ENCODE assay signal across 14 cellular contexts in the genomic region with DNA sequence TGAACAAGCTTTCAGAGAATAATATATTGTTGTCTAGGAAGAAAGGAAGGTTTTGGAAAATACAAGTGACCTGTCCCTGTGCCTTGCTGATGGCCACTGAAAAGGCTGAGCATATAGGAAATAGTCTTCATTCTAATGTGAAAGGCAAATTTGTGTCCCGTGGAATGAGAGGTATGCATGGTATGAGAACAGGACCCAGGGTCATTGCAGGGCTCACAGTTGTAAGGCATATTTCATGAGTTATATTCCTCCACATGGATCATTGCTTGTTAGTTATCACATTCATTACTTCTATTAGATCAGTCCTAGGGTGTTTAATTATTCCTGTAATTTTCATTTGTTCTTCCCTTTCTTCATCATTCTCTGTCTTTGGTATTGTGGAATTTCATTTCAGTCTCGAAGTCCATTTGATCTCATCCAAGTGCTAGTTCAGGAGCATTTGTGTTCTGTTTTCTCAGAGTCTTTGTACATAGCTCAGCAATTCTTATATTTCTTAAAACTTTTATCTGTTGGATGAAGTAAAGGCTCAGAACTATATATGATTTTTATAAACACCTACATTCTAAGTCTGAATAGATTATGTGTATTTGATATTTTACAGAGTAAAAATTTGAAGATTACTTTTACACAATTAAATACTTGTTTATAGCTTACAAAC. TPM values are rescaled to one million over a fixed set of nuclear protein-coding genes. Genes with fewer than 3 reads are reported as not detected.
DNase-seq lines count a peak whose midpoint lies in the region; ATAC-seq, FAIRE-seq and TF ChIP-seq lines count a peak whose summit lies in the region.
"Had no signal": no experiment of that assay in that cellular context is flagged by ENCODE, and none has a peak within 500 bp of the region (broad histone marks: within the 10 kb centered on the region; RNA-seq: fewer than 3 reads in every experiment).

No MANE protein-coding gene starts in this region.

- H3K4me3 ChIP-seq in AG04449 (ENCODE audit: low read depth, low read length) (no peak overlapping the region), body of pancreas (no peak overlapping the region), smooth muscle cell (no peak overlapping the region)
- H3K4me3 ChIP-seq: esophagus muscularis mucosa had no signal

- no peaks in the 10 kb centered on the region for H3K79me2 ChIP-seq in smooth muscle cell (ENCODE audit: low read depth)

- TF ChIP-seq CTCF in AG04449 (IDR thresholded peaks at IDR 0.05; ENCODE audit: insufficient read depth, low read length, missing control alignments), result no peak
- no peak for TF ChIP-seq CTCF in body of pancreas (IDR thresholded peaks at IDR 0.05)
- no peak for TF ChIP-seq CTCF in smooth muscle cell (IDR thresholded peaks at IDR 0.05; ENCODE audit: borderline replicate concordance, insufficient read depth, poor library complexity, severe bottlenecking)

- H3K27me3 ChIP-seq in body of pancreas (no peaks in the 10 kb centered on the region), smooth muscle cell (ENCODE audit: low read depth) (no peaks in the 10 kb centered on the region)
- H3K27me3 ChIP-seq: esophagus muscularis mucosa had no signal

- peak; percentile 19 for DNase-seq in AG04449 (ENCODE audit: low read depth, low spot score)
- DNase-seq in HTR-8/SVneo (ENCODE audit: insufficient read length, low spot score), result peak; percentile 75
- DNase-seq in body of pancreas, result peak in 1 of 4 donors; percentile 5
- peak; percentile 15 for DNase-seq in kidney glomerular epithelial cell (lab: John Stamatoyannopoulos, UW)
- no peak for DNase-seq in smooth muscle cell (lab: John Stamatoyannopoulos, UW; ENCODE audit: unreplicated experiment)
- DNase-seq: activated B cell treated with CpG ODN at 0.5 μM for 24 hours; CD4-positive, alpha-beta T cell; NCI-H1048; OCI-M1 had no signal

- H3F3A ChIP-seq in smooth muscle cell (ENCODE audit: low read depth), result no peaks in the 10 kb centered on the region

- intact Hi-C loops in body of pancreas (cut with DNase I), result no loop called here

- H3K27ac ChIP-seq in body of pancreas (peak overlapping the region in 1 of 4 donors; percentile 23), smooth muscle cell (ENCODE audit: low read depth) (no peak overlapping the region)
- H3K27ac ChIP-seq: esophagus muscularis mucosa had no signal

- H3K36me3 ChIP-seq in body of pancreas (replicated peaks in 1 of 2; ENCODE audit: insufficient read depth in 1 of 2, low read depth in 2 of 2) (no peaks in the 10 kb centered on the region), smooth muscle cell (ENCODE audit: low read depth) (no peaks in the 10 kb centered on the region)
- H3K36me3 ChIP-seq: esophagus muscularis mucosa had no signal

- ATAC-seq in body of pancreas (peak; percentile 63), HG03457 (IDR thresholded peaks at IDR 0.05; ENCODE audit: unreplicated experiment) (no peak), HG03520 (IDR thresholded peaks at IDR 0.05; ENCODE audit: unreplicated experiment) (no peak), GM19023 (IDR thresholded peaks at IDR 0.05; ENCODE audit: unreplicated experiment) (no peak)

- H3K4me2 ChIP-seq in smooth muscle cell, result no peak overlapping the region

- TF ChIP-seq POLR2A in body of pancreas (IDR thresholded peaks at IDR 0.05), result no peak

- no peaks in the 10 kb centered on the region for H4K20me1 ChIP-seq in smooth muscle cell (ENCODE audit: low read depth)

- peak; percentile 81 for FAIRE-seq in HTR-8/SVneo (lab: Jason Lieb, UNC)
- FAIRE-seq: GM12892 had no signal

- POLR2A ChIA-PET in AG04449 (lab: Yijun Ruan, JAX), result no interaction called here

- CTCF ChIA-PET in AG04449 (lab: Yijun Ruan, JAX), result no interaction called here

- H3K9me3 ChIP-seq in body of pancreas (no peaks in the 10 kb centered on the region), smooth muscle cell (replicated peaks; ENCODE audit: low read depth) (no peaks in the 10 kb centered on the region)
- H3K9me3 ChIP-seq: esophagus muscularis mucosa had no signal

- H2AFZ ChIP-seq in smooth muscle cell (ENCODE audit: low read depth), result no peak overlapping the region

- WGBS in body of pancreas, 2 donors, result 52 to 63% methylated on average over 2 of the region's 2 CpGs
- 50% methylated on average over 2 of the region's 2 CpGs for WGBS in smooth muscle cell (ENCODE audit: low lambda C conversion rate)

- H3K4me1 ChIP-seq in body of pancreas, result peaks cover 12% of the 10 kb centered on the region
- no peaks in the 10 kb centered on the region for H3K4me1 ChIP-seq in smooth muscle cell (ENCODE audit: low read depth)

- no peak overlapping the region for H3K9ac ChIP-seq in smooth muscle cell (ENCODE audit: low read depth)

RNA-seq across cellular contexts. Expression of a gene that starts 39.4 kb away (rescaled TPM):
- total RNA-seq in body of pancreas, result 10 to 100 TPM; 38.9 to 44.2 TPM
- 59.1 and 66.0 TPM in 2 replicates for total RNA-seq in smooth muscle cell
- 8.9 and 11.8 TPM in 2 replicates for polyA plus RNA-seq in smooth muscle cell
